18 cellular contexts compared by ENCODE assay signal in the genomic region with DNA sequence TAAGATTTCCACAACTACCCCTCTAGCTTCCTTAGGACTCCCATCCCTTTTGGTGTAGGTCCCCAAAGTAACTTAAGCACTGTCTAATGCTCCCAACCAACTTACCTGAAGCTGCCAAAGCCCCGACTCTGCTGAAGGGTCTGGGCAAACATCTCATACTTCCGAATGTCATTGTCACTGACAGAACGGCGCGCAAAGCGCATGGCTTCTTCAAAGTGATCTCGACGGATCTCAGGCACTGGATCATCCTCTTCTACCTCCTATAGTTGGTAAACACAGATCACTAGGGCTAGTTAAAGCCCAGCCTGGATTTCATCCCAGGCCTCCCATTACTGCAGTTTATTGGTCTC. TPM values are rescaled to one million over a fixed set of nuclear protein-coding genes. Genes with fewer than 3 reads are reported as not detected.
DNase-seq lines count a peak whose midpoint lies in the region; FAIRE-seq and TF ChIP-seq lines count a peak whose summit lies in the region.
"Had no signal": no experiment of that assay in that cellular context is flagged by ENCODE, and none has a peak within 500 bp of the region (broad histone marks: within the 10 kb centered on the region; RNA-seq: fewer than 3 reads in every experiment).

No MANE protein-coding gene starts in this region.

- H3K9me3 Mint-ChIP-seq in activated naive CD4-positive, alpha-beta T cell treated with anti-CD3 and anti-CD28 coated beads, Interleukin-2, amount 50 U/mL, for 24 hours = no peaks in the 10 kb centered on the region
- no peaks in the 10 kb centered on the region for H3K9me3 Mint-ChIP-seq in activated naive CD4-positive, alpha-beta T cell treated with anti-CD3 and anti-CD28 coated beads, Interleukin-2, amount 10 ng/mL, durations not matched to agents 7 days and 5 days
- H3K9me3 Mint-ChIP-seq: CD4-positive, CD25-positive, alpha-beta regulatory T cell had no signal

- CTCF ChIA-PET in activated naive CD4-positive, alpha-beta T cell treated with anti-CD3 and anti-CD28 coated beads, Interleukin-2, amount 10 ng/mL, durations not matched to agents 7 days and 5 days (lab: Charles Lee) = interaction anchor here (0.7 kb wide), 1 partner anchor 14 kb away, joined by 3 read pairs; no protein-coding TSS in a partner anchor

- no peak overlapping the region for H3K4me3 ChIP-seq in SJCRH30
- H3K4me3 ChIP-seq: GM23248, Peyer's patch had no signal

- H3K4me3 Mint-ChIP-seq in activated naive CD4-positive, alpha-beta T cell treated with anti-CD3 and anti-CD28 coated beads, Interleukin-2, amount 50 U/mL, for 24 hours = no peak overlapping the region
- no peak overlapping the region for H3K4me3 Mint-ChIP-seq in activated naive CD4-positive, alpha-beta T cell treated with anti-CD3 and anti-CD28 coated beads, Interleukin-2, amount 10 ng/mL, durations not matched to agents 7 days and 5 days
- H3K4me3 Mint-ChIP-seq: CD4-positive, CD25-positive, alpha-beta regulatory T cell had no signal

- H3K27ac Mint-ChIP-seq in activated naive CD4-positive, alpha-beta T cell treated with anti-CD3 and anti-CD28 coated beads, Interleukin-2, amount 50 U/mL, for 24 hours = peak overlapping the region; percentile 61
- no peak overlapping the region for H3K27ac Mint-ChIP-seq in activated naive CD4-positive, alpha-beta T cell treated with anti-CD3 and anti-CD28 coated beads, Interleukin-2, amount 10 ng/mL, durations not matched to agents 7 days and 5 days

- no peak overlapping the region for H3K27ac ChIP-seq in SJCRH30
- H3K27ac ChIP-seq: GM23248, Peyer's patch had no signal

- no peaks in the 10 kb centered on the region for H3K4me1 Mint-ChIP-seq in activated naive CD4-positive, alpha-beta T cell treated with anti-CD3 and anti-CD28 coated beads, Interleukin-2, amount 50 U/mL, for 24 hours
- H3K4me1 Mint-ChIP-seq in activated naive CD4-positive, alpha-beta T cell treated with anti-CD3 and anti-CD28 coated beads, Interleukin-2, amount 10 ng/mL, durations not matched to agents 7 days and 5 days = no peaks in the 10 kb centered on the region

- no peaks in the 10 kb centered on the region for H3K27me3 Mint-ChIP-seq in activated naive CD4-positive, alpha-beta T cell treated with anti-CD3 and anti-CD28 coated beads, Interleukin-2, amount 50 U/mL, for 24 hours
- no peaks in the 10 kb centered on the region for H3K27me3 Mint-ChIP-seq in activated naive CD4-positive, alpha-beta T cell treated with anti-CD3 and anti-CD28 coated beads, Interleukin-2, amount 10 ng/mL, durations not matched to agents 7 days and 5 days
- H3K27me3 Mint-ChIP-seq: CD4-positive, CD25-positive, alpha-beta regulatory T cell had no signal

- TF ChIP-seq POLR2A in GM12891 (IDR thresholded peaks at IDR 0.05; ENCODE audit: low read depth, low read length) = no peak

- H3K36me3 ChIP-seq in SJCRH30 = peaks cover 89% of the 10 kb centered on the region

- H3K9me3 ChIP-seq in SJCRH30 (replicated peaks) = no peaks in the 10 kb centered on the region
- H3K9me3 ChIP-seq: Peyer's patch had no signal

- FAIRE-seq in GM12891 (lab: Jason Lieb, UNC) = no peak
- FAIRE-seq: D721Med had no signal

- H3K4me1 ChIP-seq in SJCRH30 = no peaks in the 10 kb centered on the region; the same call in 1 of the 2 replicates
- H3K4me1 ChIP-seq: Peyer's patch had no signal

- DNase-seq in activated naive CD4-positive, alpha-beta T cell treated with anti-CD3 and anti-CD28 coated beads, Interleukin-2, amount 10 ng/mL, durations not matched to agents 7 days and 5 days = no peak
- DNase-seq in GM12891 (ENCODE audit: insufficient read length, low spot score) (no peak), mesenteric fat pad (ENCODE audit: low spot score) (peak; percentile 43), SJCRH30 (no peak)
- no peak for DNase-seq in central memory CD4-positive, alpha-beta T cell
- DNase-seq: ACHN; CD4-positive, CD25-positive, alpha-beta regulatory T cell; DND-41; GDM1; GM23248; IMR-90; NCI-H1436 treated with DMSO at 0.1 percent for 48 hours; NCI-H2081 treated with DMSO at 0.1 percent for 48 hours; NCI-H524; Peyer's patch; SIG-M5 had no signal

- no peaks in the 10 kb centered on the region for H3K27me3 ChIP-seq in SJCRH30
- H3K27me3 ChIP-seq: Peyer's patch had no signal

- peaks cover 20% of the 10 kb centered on the region for H3K36me3 Mint-ChIP-seq in activated naive CD4-positive, alpha-beta T cell treated with anti-CD3 and anti-CD28 coated beads, Interleukin-2, amount 50 U/mL, for 24 hours
- H3K36me3 Mint-ChIP-seq in activated naive CD4-positive, alpha-beta T cell treated with anti-CD3 and anti-CD28 coated beads, Interleukin-2, amount 10 ng/mL, durations not matched to agents 7 days and 5 days = peaks cover 75% of the 10 kb centered on the region

TF ChIP-seq in GM12891, 5 proteins besides CTCF, POLR2A, EP300 and RAD21:
- TF ChIP-seq POLR2AphosphoS5 (IDR thresholded peaks at IDR 0.05; ENCODE audit: low read depth, low read length) = peak; percentile 72
- no peak for TF ChIP-seq TAF1 (IDR thresholded peaks at IDR 0.05; ENCODE audit: low read depth, low read length)
- no peak for TF ChIP-seq SPI1 (IDR thresholded peaks at IDR 0.05; ENCODE audit: low read depth, low read length)
- TF ChIP-seq POU2F2 (IDR thresholded peaks at IDR 0.05; ENCODE audit: low read depth, low read length) = no peak
- no peak for TF ChIP-seq PAX5 (IDR thresholded peaks at IDR 0.05; ENCODE audit: insufficient read depth, low read length, severe bottlenecking)

RNA-seq across cellular contexts. Expression of a gene that starts 15.2 kb away (rescaled TPM):
- polyA plus RNA-seq in GM12891 (2012; ENCODE audit: low read depth, missing spikeins) = 162 TPM
- 280 TPM for total RNA-seq in mesenteric fat pad
- total RNA-seq in SJCRH30 (2014; rRNA removed; shearing (Covaris generic)) = 219 and 225 TPM in 2 replicates

RNA-seq across cellular contexts. Expression of a gene that starts 22.5 kb away (rescaled TPM):
- 41.8 TPM for polyA plus RNA-seq in GM12891 (2012; ENCODE audit: low read depth, missing spikeins)
- 11.3 TPM for total RNA-seq in mesenteric fat pad
- total RNA-seq in SJCRH30 (2014; rRNA removed; shearing (Covaris generic)) = 60.4 and 83.6 TPM in 2 replicates

RNA-seq across cellular contexts. Expression of a gene that starts 39.1 kb away (rescaled TPM):
- polyA plus RNA-seq in GM12891 (2012; ENCODE audit: low read depth, missing spikeins) = 10.7 TPM
- 15.2 TPM for total RNA-seq in mesenteric fat pad
- 9.7 and 10.1 TPM in 2 replicates for total RNA-seq in SJCRH30 (2014; rRNA removed; shearing (Covaris generic))

RNA-seq across cellular contexts. Expression of a gene that starts 45.7 kb away (rescaled TPM):
- polyA plus RNA-seq in GM12891 (2012; ENCODE audit: low read depth, missing spikeins) = 146 TPM
- total RNA-seq in mesenteric fat pad = 95.4 TPM
- 147 and 148 TPM in 2 replicates for total RNA-seq in SJCRH30 (2014; rRNA removed; shearing (Covaris generic))

RNA-seq across cellular contexts. Expression of a gene that starts 58.4 kb away (rescaled TPM):
- 2.9 TPM for polyA plus RNA-seq in GM12891 (2012; ENCODE audit: low read depth, missing spikeins)
- 27.7 TPM for total RNA-seq in mesenteric fat pad
- 4.0 and 4.5 TPM in 2 replicates for total RNA-seq in SJCRH30 (2014; rRNA removed; shearing (Covaris generic))
